23 cellular contexts compared by ENCODE assay signal in the genomic region with DNA sequence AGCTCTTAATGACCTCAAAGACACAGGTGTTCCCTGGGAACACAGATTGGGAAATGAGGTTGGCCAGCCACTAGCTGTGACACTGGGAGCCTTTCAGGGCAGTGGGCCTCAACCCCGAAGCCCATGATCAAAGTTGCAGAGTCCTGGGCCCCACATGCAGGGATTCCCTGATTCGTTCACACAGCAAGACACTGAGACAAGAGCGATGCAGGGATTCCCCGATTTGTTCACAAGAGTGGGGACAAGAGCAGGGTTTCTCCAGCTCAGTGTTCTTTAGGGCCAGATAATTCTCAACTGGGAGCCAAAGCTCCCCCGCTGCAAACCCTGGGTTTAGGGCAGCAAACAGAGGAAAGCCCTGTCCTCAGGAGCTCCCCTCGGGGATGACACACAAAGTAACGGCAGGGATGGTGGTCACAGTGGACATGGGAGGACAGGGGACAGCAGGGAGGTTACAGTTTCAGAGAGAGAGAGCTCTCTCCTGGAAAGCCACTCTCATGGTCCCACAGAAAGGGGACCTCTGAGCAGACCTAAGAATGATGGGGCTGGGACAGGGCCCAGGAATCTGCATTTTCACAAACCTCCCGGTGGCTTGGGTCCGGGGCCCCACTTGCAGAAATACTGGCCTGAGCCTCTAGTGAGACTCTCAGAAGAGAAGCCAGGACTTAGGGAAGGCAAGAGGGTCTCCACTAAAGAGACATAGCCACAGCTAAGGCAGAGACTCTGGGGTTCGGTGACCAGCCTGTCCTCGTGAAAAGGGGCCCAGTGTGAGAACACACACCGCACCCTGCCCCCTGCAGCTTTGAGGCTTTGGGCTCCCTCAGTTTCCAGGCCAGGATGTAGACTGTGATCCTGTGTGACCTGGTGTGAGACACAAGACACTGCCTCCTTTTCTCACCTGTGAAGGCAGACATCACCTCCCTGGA. TPM values are rescaled to one million over a fixed set of nuclear protein-coding genes. Genes with fewer than 3 reads are reported as not detected.
A peak's percentile ranks its signal among the peaks of the same experiment; 100 is the strongest.
DNase-seq lines count a peak whose midpoint lies in the region; ATAC-seq, FAIRE-seq and TF ChIP-seq lines count a peak whose summit lies in the region.
"Had no signal": no experiment of that assay in that cellular context is flagged by ENCODE, and none has a peak within 500 bp of the region (broad histone marks: within the 10 kb centered on the region; RNA-seq: fewer than 3 reads in every experiment).

No MANE protein-coding gene starts in this region.

- H3K27ac ChIP-seq in OCI-LY3 (ENCODE audit: low read length) (peak overlapping the region; percentile 28; the same call in 1 of the 2 replicates), kidney (ENCODE audit: low read depth in 2 of 2, low read length in 2 of 2) (no peak overlapping the region), suprapubic skin (no peak overlapping the region)
- H3K27ac ChIP-seq: brain microvascular endothelial cell, colonic mucosa, HL-60, right lobe of liver, SJSA1, upper lobe of left lung had no signal

- H3K36me3 ChIP-seq in OCI-LY3 (replicated peaks; ENCODE audit: low read depth, low read length) (no peaks in the 10 kb centered on the region), kidney (ENCODE audit: control insufficient read depth in 1 of 2, insufficient read depth in 2 of 2, low read length in 2 of 2) (no peaks in the 10 kb centered on the region), suprapubic skin (no peaks in the 10 kb centered on the region)
- H3K36me3 ChIP-seq: brain microvascular endothelial cell, colonic mucosa, HAP-1, right lobe of liver, SJSA1, upper lobe of left lung had no signal

- TF ChIP-seq CTCF in OCI-LY3 (IDR thresholded peaks at IDR 0.05; ENCODE audit: low read depth, low read length): no peak
- TF ChIP-seq CTCF in kidney (IDR thresholded peaks at IDR 0.05; ENCODE audit: borderline replicate concordance, extremely low read depth, insufficient read depth): no peak
- TF ChIP-seq CTCF in suprapubic skin (IDR thresholded peaks at IDR 0.05): no peak

- H3K4me3 ChIP-seq in OCI-LY3 (ENCODE audit: low read length) (no peak overlapping the region), kidney (ENCODE audit: low read length in 2 of 2) (no peak overlapping the region), suprapubic skin (no peak overlapping the region)
- H3K4me3 ChIP-seq: colonic mucosa, HAP-1, right lobe of liver, SJSA1, upper lobe of left lung had no signal

- no peak for FAIRE-seq in kidney (lab: Jason Lieb, UNC)
- FAIRE-seq: HepG2 had no signal

- no peaks in the 10 kb centered on the region for H4K20me1 ChIP-seq in OCI-LY3 (ENCODE audit: insufficient read depth, low read length)

- H3K27me3 ChIP-seq in OCI-LY3 (ENCODE audit: low read depth, low read length) (no peaks in the 10 kb centered on the region), suprapubic skin (no peaks in the 10 kb centered on the region)
- H3K27me3 ChIP-seq: colonic mucosa, right lobe of liver, SJSA1, upper lobe of left lung had no signal

- H3K9ac ChIP-seq in OCI-LY3 (ENCODE audit: low read length): peak overlapping the region; percentile 52; the same call in 1 of the 2 replicates
- no peak overlapping the region for H3K9ac ChIP-seq in kidney (ENCODE audit: low read length in 2 of 2)

- no peak for ATAC-seq in activated T-cell treated with anti-CD3 and anti-CD28 coated beads, Interleukin-2, amount 50 U/mL, for 4 hours
- ATAC-seq: HepG2, Panc1, right lobe of liver had no signal

- H2AFZ ChIP-seq in OCI-LY3 (ENCODE audit: low read depth, low read length): no peak overlapping the region

- no peaks in the 10 kb centered on the region for H3K36me3 Mint-ChIP-seq in activated T-cell treated with anti-CD3 and anti-CD28 coated beads, Interleukin-2, amount 50 U/mL, for 4 hours (ENCODE audit: insufficient read depth)
- H3K36me3 Mint-ChIP-seq: CD14-positive monocyte had no signal

- H3K4me1 ChIP-seq in OCI-LY3 (ENCODE audit: low read length): peaks cover 97% of the 10 kb centered on the region
- no peaks in the 10 kb centered on the region for H3K4me1 ChIP-seq in kidney (ENCODE audit: control insufficient read depth in 1 of 2, insufficient read depth in 1 of 2, low read depth in 1 of 2, low read length in 2 of 2)
- H3K4me1 ChIP-seq in suprapubic skin: no peaks in the 10 kb centered on the region
- H3K4me1 ChIP-seq: colonic mucosa, HAP-1, right lobe of liver had no signal

- no peak overlapping the region for H3K4me3 Mint-ChIP-seq in activated T-cell treated with anti-CD3 and anti-CD28 coated beads, Interleukin-2, amount 50 U/mL, for 4 hours
- H3K4me3 Mint-ChIP-seq: CD14-positive monocyte had no signal

- peaks cover under 1% of the 10 kb centered on the region for H3K4me1 Mint-ChIP-seq in activated T-cell treated with anti-CD3 and anti-CD28 coated beads, Interleukin-2, amount 50 U/mL, for 4 hours (ENCODE audit: low read depth)
- H3K4me1 Mint-ChIP-seq: CD14-positive monocyte had no signal

- WGBS in suprapubic skin: 92% methylated on average over 8 of the region's 12 CpGs

- peaks cover under 1% of the 10 kb centered on the region for H3K79me2 ChIP-seq in OCI-LY3 (ENCODE audit: low read length)

- intact Hi-C loops in kidney (cut with DNase I): no loop called here

- H3K9me3 Mint-ChIP-seq in activated T-cell treated with anti-CD3 and anti-CD28 coated beads, Interleukin-2, amount 50 U/mL, for 4 hours: no peaks in the 10 kb centered on the region
- H3K9me3 Mint-ChIP-seq: CD14-positive monocyte had no signal

- DNase-seq in activated T-cell treated with anti-CD3 and anti-CD28 coated beads, Interleukin-2, amount 50 U/mL, for 48 hours: peak; percentile 4 to 7
- DNase-seq in activated T-cell treated with anti-CD3 and anti-CD28 coated beads, Interleukin-2, amount 50 U/mL, for 4 hours: no peak
- DNase-seq in kidney (peak; percentile 18), suprapubic skin (ENCODE audit: low spot score in 2 of 2) (peak; percentile 30 to 64), DMS153 treated with DMSO at 0.1 percent for 48 hours (lab: John Stamatoyannopoulos, UW; ENCODE audit: unreplicated experiment) (no peak), NCI-H2029 (lab: John Stamatoyannopoulos, UW) (no peak)
- DNase-seq: activated gamma-delta T cell treated with Interleukin-2 at 50 U/mL for 16 hours, brain microvascular endothelial cell, mesenchymal stem cell, NCI-H1092 treated with DMSO at 0.1 percent for 48 hours, NCI-H2081 treated with DMSO at 0.1 percent for 48 hours, NCI-H446, T-helper 2 cell had no signal

- no peaks in the 10 kb centered on the region for H3K27me3 Mint-ChIP-seq in activated T-cell treated with anti-CD3 and anti-CD28 coated beads, Interleukin-2, amount 50 U/mL, for 4 hours (ENCODE audit: low read depth)

- TF ChIP-seq POLR2A in suprapubic skin (IDR thresholded peaks at IDR 0.05): no peak

- H3K4me2 ChIP-seq in OCI-LY3 (ENCODE audit: low read length): 0 out of 2 replicates have a peak overlapping the region, but pooled peaks have one; percentile 67

- no peak for TF ChIP-seq EP300 in suprapubic skin (IDR thresholded peaks at IDR 0.05)

- H3K9me3 ChIP-seq in OCI-LY3 (ENCODE audit: insufficient read depth, low read length): no peaks in the 10 kb centered on the region
- no peaks in the 10 kb centered on the region for H3K9me3 ChIP-seq in kidney (ENCODE audit: control insufficient read depth in 1 of 2, low read length in 2 of 2)
- no peaks in the 10 kb centered on the region for H3K9me3 ChIP-seq in suprapubic skin
- H3K9me3 ChIP-seq: colonic mucosa, HAP-1, right lobe of liver, SJSA1, upper lobe of left lung had no signal

RNA-seq across cellular contexts. Expression of gene GNAZ, which starts 7.4 kb away (rescaled TPM):
- 1 to 10 TPM in 1 of 3 donors, under 1 TPM in 2; 0.61 to 1.3 (median 0.99) TPM for total RNA-seq in activated T-cell treated with anti-CD3 and anti-CD28 coated beads, Interleukin-2, amount 50 U/mL, for 4 hours
- total RNA-seq in kidney (5.7 TPM), suprapubic skin (1 to 10 TPM; 2.1 to 5.8 (median 3.0) TPM)
- 3.7 TPM for polyA plus RNA-seq in kidney (ENCODE audit: insufficient read depth, low read depth, low replicate concordance)

Comparison
In these comparisons a context has a peak if more than half of its experiments do, and no peak if none do; other contexts are left out.
1. DNase-seq: peak in activated T-cell treated with anti-CD3 and anti-CD28 coated beads, Interleukin-2, amount 50 U/mL, for 48 hours (2 of 2), kidney (single experiment) and suprapubic skin (2 of 2); none in activated T-cell treated with anti-CD3 and anti-CD28 coated beads, Interleukin-2, amount 50 U/mL, for 4 hours (single experiment), DMS153 treated with DMSO at 0.1 percent for 48 hours (single experiment) and NCI-H2029 (single experiment).